Comparison of ENCODE assay signal across 8 cellular contexts in genomic region chr17:79388556-79389295, GRCh38.
DNase-seq lines count a peak whose midpoint lies in the region; ATAC-seq and TF ChIP-seq lines count a peak whose summit lies in the region.

No MANE protein-coding gene starts in this region.

- no peaks in the 10 kb centered on the region for H3K4me1 ChIP-seq in heart left ventricle
- H3K4me1 ChIP-seq in spleen = peaks cover 0 to 9% (median 5%) of the 10 kb centered on the region in 6 donors

- peak; percentile 39 for DNase-seq in stimulated activated CD4-positive, alpha-beta T cell treated with anti-CD3 and anti-CD28 coated beads, Interleukin-15, amount 100 ng/mL, for 24 hours
- DNase-seq in stimulated activated CD4-positive, alpha-beta T cell treated with anti-CD3 and anti-CD28 coated beads, Interleukin-12 subunit alpha, Interleukin-12 subunit beta, amount 100 ng/mL, for 4 hours = no peak
- DNase-seq in NCI-H128 (lab: John Stamatoyannopoulos, UW; ENCODE audit: unreplicated experiment) (peak; percentile 17), heart left ventricle (peak in 4 of 5 donors; percentile 38 to 67 (median 50)), spleen (peak; percentile 82)

- ATAC-seq in heart left ventricle (peak; percentile 55 to 76 (median 68)), GM18502 (IDR thresholded peaks at IDR 0.05; ENCODE audit: poor library complexity, unreplicated experiment) (no peak), GM21381 (IDR thresholded peaks at IDR 0.05; ENCODE audit: unreplicated experiment) (no peak)

- H3K27me3 ChIP-seq in heart left ventricle = peaks cover 14 to 82% (median 44%) of the 10 kb centered on the region in 9 donors
- peaks cover 0 to 68% (median 48%) of the 10 kb centered on the region in 7 donors for H3K27me3 ChIP-seq in spleen (replicated peaks in 1 of 7)

- H3K9me3 ChIP-seq in heart left ventricle (no peaks in the 10 kb centered on the region), spleen (peaks cover 0 to 5% (median 0%) of the 10 kb centered on the region in 8 donors)

- H3K4me3 ChIP-seq in heart left ventricle (no peak overlapping the region), spleen (no peak overlapping the region)

- TF ChIP-seq CTCF in VCaP (conservative IDR thresholded peaks at IDR 0.05) = peak; percentile 98
- TF ChIP-seq CTCF in heart left ventricle (IDR thresholded peaks at IDR 0.05) = peak; percentile 45 to 73 (median 59)
- peak in 9 of 11 experiments; percentile 16 to 70 (median 54) for TF ChIP-seq CTCF in spleen (IDR thresholded peaks at IDR 0.05 in 8 of 11, conservative IDR thresholded peaks at IDR 0.05 in 3 of 11)

- intact Hi-C loops in heart left ventricle (cut with DNase I) = loop anchor here in 1 of 10 donors (2.0 kb wide), 1 partner anchor 202 kb away; no protein-coding TSS in a partner anchor
- intact Hi-C loops in spleen (cut with DNase I; ENCODE audit: low total_unique reads) = no loop called here

- H3K27ac ChIP-seq in VCaP (no peak overlapping the region), heart left ventricle (no peak overlapping the region), spleen (no peak overlapping the region)

- H3K36me3 ChIP-seq in heart left ventricle (no peaks in the 10 kb centered on the region), spleen (no peaks in the 10 kb centered on the region)

- 44 to 49% (median 45%) methylated on average over 28 of the region's 28 CpGs for WGBS in heart left ventricle, 4 donors
- WGBS in spleen, 5 donors = 45 to 51% (median 47%) methylated on average over 27 to 28 of the region's 28 CpGs

- no peak for TF ChIP-seq POLR2A in heart left ventricle (IDR thresholded peaks at IDR 0.05)
- no peak for TF ChIP-seq POLR2A in spleen (IDR thresholded peaks at IDR 0.05)

Comparison
In these comparisons a context has a peak if more than half of its experiments do, and no peak if none do; other contexts are left out.
1. ATAC-seq: peak in heart left ventricle (4 of 4); none in GM18502 (single experiment) and GM21381 (single experiment).
2. Peak in every context shown above with its lines, with median percentiles within 50 percentile points of each other: CTCF ChIP-seq.